10 cellular contexts compared by ENCODE assay signal in genomic region chr17:59669411-59669810, GRCh38. TPM values are rescaled to one million over a fixed set of nuclear protein-coding genes. Genes with fewer than 3 reads are reported as not detected.
DNase-seq lines count a peak whose midpoint lies in the region; FAIRE-seq lines count a peak whose summit lies in the region.
"Had no signal": no experiment of that assay in that cellular context is flagged by ENCODE, and none has a peak within 500 bp of the region (broad histone marks: within the 10 kb centered on the region; RNA-seq: fewer than 3 reads in every experiment).

No MANE protein-coding gene starts in this region.

- H3K9ac ChIP-seq in skeletal muscle satellite cell (ENCODE audit: low read depth, low read length), result peak overlapping the region; percentile 28

- H3K9me3 Mint-ChIP-seq in IgD-negative memory B cell, result no peaks in the 10 kb centered on the region
- no peaks in the 10 kb centered on the region for H3K9me3 Mint-ChIP-seq in immature natural killer cell
- H3K9me3 Mint-ChIP-seq: WTC11 had no signal

- no peaks in the 10 kb centered on the region for H3K9me3 ChIP-seq in skeletal muscle satellite cell (replicated peaks; ENCODE audit: low read length)

- peak overlapping the region; percentile 39 for H3K4me2 ChIP-seq in skeletal muscle satellite cell (ENCODE audit: low read length)

- H3K4me3 ChIP-seq in skeletal muscle satellite cell (ENCODE audit: low read length), result peak overlapping the region; percentile 15

- peaks cover 58% of the 10 kb centered on the region for H3K4me1 ChIP-seq in skeletal muscle satellite cell (ENCODE audit: control insufficient read depth, insufficient read depth, low read length)

- H3K27me3 Mint-ChIP-seq in IgD-negative memory B cell, result no peaks in the 10 kb centered on the region
- no peaks in the 10 kb centered on the region for H3K27me3 Mint-ChIP-seq in immature natural killer cell (ENCODE audit: low read depth in 3 of 3)

- no peaks in the 10 kb centered on the region for H3K27me3 ChIP-seq in skeletal muscle satellite cell (ENCODE audit: control insufficient read depth, insufficient read depth, low read length)

- FAIRE-seq in GM19239 (lab: Jason Lieb, UNC), result peak; percentile 84
- peak; percentile 12 for FAIRE-seq in endometrium (lab: Jason Lieb, UNC)

- H3K4me3 Mint-ChIP-seq in IgD-negative memory B cell (peak overlapping the region in 1 of 4 donors; percentile 17), immature natural killer cell (no peak overlapping the region)
- H3K4me3 Mint-ChIP-seq: WTC11 had no signal

- DNase-seq in GM19239 (ENCODE audit: insufficient read length, low spot score), result peak; percentile 14
- DNase-seq in immature natural killer cell, result no peak
- DNase-seq in UCSD-AML1 (lab: John Stamatoyannopoulos, UW; ENCODE audit: unreplicated experiment), result no peak
- no peak for DNase-seq in NCI-H226
- DNase-seq: activated naive CD4-positive, alpha-beta T cell treated with Interleukin-2 at 50 U/mL for 16 hours; NCI-H187 treated with DMSO at 0.1 percent for 48 hours had no signal

- H3K4me1 Mint-ChIP-seq in IgD-negative memory B cell (peaks cover 38 to 45% (median 42%) of the 10 kb centered on the region in 3 donors), immature natural killer cell (peaks cover 6 to 33% of the 10 kb centered on the region in 2 donors)
- H3K4me1 Mint-ChIP-seq: WTC11 had no signal

- H3K36me3 Mint-ChIP-seq in IgD-negative memory B cell, result peaks cover 3% of the 10 kb centered on the region
- H3K36me3 Mint-ChIP-seq in immature natural killer cell, result peaks cover 7 to 26% (median 9%) of the 10 kb centered on the region in 3 donors

- peaks cover 91% of the 10 kb centered on the region for H3K36me3 ChIP-seq in skeletal muscle satellite cell (ENCODE audit: insufficient read depth, low read length)

- peak overlapping the region; percentile 4 to 71 (median 19) for H3K27ac Mint-ChIP-seq in IgD-negative memory B cell
- H3K27ac Mint-ChIP-seq in immature natural killer cell, result peak overlapping the region in 3 of 6 donors; percentile 15 to 71 (median 66)
- H3K27ac Mint-ChIP-seq: WTC11 had no signal

RNA-seq across cellular contexts. Expression of gene PTRH2, which starts 37.8 kb away (rescaled TPM):
- polyA plus RNA-seq in IgD-negative memory B cell (18.4 TPM), immature natural killer cell (10 to 100 TPM in 2 of 3 donors, 1 to 10 TPM in 1; 6.0 to 20.7 (median 13.5) TPM)
- total RNA-seq in skeletal muscle satellite cell (2012; rRNA removed), result 22.3 and 26.9 TPM in 2 replicates

RNA-seq across cellular contexts. Expression of gene VMP1, which starts 38.0 kb away (rescaled TPM):
- polyA plus RNA-seq in IgD-negative memory B cell (35.5 TPM), immature natural killer cell (10 to 100 TPM; 61.5 to 81.4 (median 66.7) TPM)
- 178 and 192 TPM in 2 replicates for total RNA-seq in skeletal muscle satellite cell (2012; rRNA removed)

RNA-seq across cellular contexts. Expression of gene CLTC, which starts 49.7 kb away (rescaled TPM):
- polyA plus RNA-seq in IgD-negative memory B cell, result 27.8 TPM
- 306 and 376 TPM in 2 replicates for total RNA-seq in skeletal muscle satellite cell (2012; rRNA removed)
- 10 to 100 TPM; 33.9 to 65.6 (median 45.4) TPM for polyA plus RNA-seq in immature natural killer cell
